ENCODE assay signal across 13 cellular contexts in genomic region chr16:14527411-14528044, GRCh38.
A peak's percentile ranks its signal among the peaks of the same experiment; 100 is the strongest.
DNase-seq lines count a peak whose midpoint lies in the region; ATAC-seq and TF ChIP-seq lines count a peak whose summit lies in the region.
"Had no signal": no experiment of that assay in that cellular context is flagged by ENCODE, and none has a peak within 500 bp of the region (broad histone marks: within the 10 kb centered on the region; RNA-seq: fewer than 3 reads in every experiment).

No MANE protein-coding gene starts in this region.

- H3K36me3 Mint-ChIP-seq in stimulated activated memory B cell treated with anti-CD40 and anti-IgM and Interleukin-4, amounts not matched to agents 10 μg/mL and 1 μg/mL and 100 μg/mL, for 72 hours, result peaks cover 26% of the 10 kb centered on the region

- ATAC-seq in Right ventricle myocardium inferior (peak; percentile 80), aorta (ENCODE audit: low FRiP score) (peak; percentile 88), GM18858 (IDR thresholded peaks at IDR 0.05; ENCODE audit: unreplicated experiment) (no peak)
- ATAC-seq in stimulated activated memory B cell treated with anti-CD40 and anti-IgM and Interleukin-4, amounts not matched to agents 10 μg/mL and 1 μg/mL and 100 μg/mL, for 72 hours, result no peak
- ATAC-seq: SK-N-SH treated with all-trans-retinoic acid at 6 μM for 48 hours had no signal

- no peak overlapping the region for H3K27ac ChIP-seq in aorta (ENCODE audit: low read depth in 1 of 2, low read length in 2 of 2)

- H3K4me3 ChIP-seq in fibroblast of mammary gland (ENCODE audit: control insufficient read depth, low read depth, low read length), result no peak overlapping the region
- no peak overlapping the region for H3K4me3 ChIP-seq in aorta (ENCODE audit: low read length in 2 of 2)

- peaks cover 21% of the 10 kb centered on the region for H3K4me1 Mint-ChIP-seq in stimulated activated memory B cell treated with anti-CD40 and anti-IgM and Interleukin-4, amounts not matched to agents 10 μg/mL and 1 μg/mL and 100 μg/mL, for 72 hours

- H3K27ac Mint-ChIP-seq in stimulated activated memory B cell treated with anti-CD40 and anti-IgM and Interleukin-4, amounts not matched to agents 10 μg/mL and 1 μg/mL and 100 μg/mL, for 72 hours, result no peak overlapping the region

- intact Hi-C loops in Right ventricle myocardium inferior (cut with DNase I), result loop anchor here (2.0 to 10.0 kb wide), 4 partner anchors 41 to 605 kb away; partner anchors contain the start of genes ERCC4 and MRTFB
- intact Hi-C loops in cardiac septum (cut with DNase I), result loop anchor here (2.0 to 5.0 kb wide), 3 partner anchors 40 to 279 kb away; no protein-coding TSS in a partner anchor
- intact Hi-C loops in aorta (cut with DNase I), result loop anchor here (2.0 to 5.0 kb wide), 4 partner anchors 227 to 605 kb away; partner anchors contain the start of gene ERCC4 (in 1 of the 2)

- no peaks in the 10 kb centered on the region for H3K9me3 Mint-ChIP-seq in stimulated activated memory B cell treated with anti-CD40 and anti-IgM and Interleukin-4, amounts not matched to agents 10 μg/mL and 1 μg/mL and 100 μg/mL, for 72 hours

- no peaks in the 10 kb centered on the region for H3K9me3 ChIP-seq in aorta (ENCODE audit: control insufficient read depth, low read length)

- DNase-seq in Right ventricle myocardium inferior (ENCODE audit: missing footprints) (no peak), cardiac septum (ENCODE audit: low spot score) (no peak), fibroblast of mammary gland (ENCODE audit: low read depth) (peak; percentile 91), myocyte (ENCODE audit: low read depth) (peak; percentile 48), aorta (no peak), superior temporal gyrus (ENCODE audit: extremely low spot score) (no peak)
- DNase-seq: ACHN; midbrain; NCI-H446; stimulated activated CD4-positive, alpha-beta T cell treated with anti-CD3 and anti-CD28 coated beads, Interleukin-1b, Interleukin-23, amount 100 ng/mL, for 48 hours had no signal

- no peaks in the 10 kb centered on the region for H3K36me3 ChIP-seq in aorta (ENCODE audit: control insufficient read depth in 1 of 2, insufficient read depth in 2 of 2, low read length in 1 of 2)

- peaks cover 2 to 4% of the 10 kb centered on the region in 2 donors for H3K4me1 ChIP-seq in aorta (ENCODE audit: control insufficient read depth in 1 of 2, insufficient read depth in 2 of 2, low read length in 2 of 2)

- no peaks in the 10 kb centered on the region for H3K27me3 Mint-ChIP-seq in stimulated activated memory B cell treated with anti-CD40 and anti-IgM and Interleukin-4, amounts not matched to agents 10 μg/mL and 1 μg/mL and 100 μg/mL, for 72 hours

- no peak overlapping the region for H3K4me3 Mint-ChIP-seq in stimulated activated memory B cell treated with anti-CD40 and anti-IgM and Interleukin-4, amounts not matched to agents 10 μg/mL and 1 μg/mL and 100 μg/mL, for 72 hours

- no peak for TF ChIP-seq CTCF in fibroblast of mammary gland (conservative IDR thresholded peaks at IDR 0.05; ENCODE audit: control insufficient read depth, insufficient read depth, low read depth, low read length)

- H3K27me3 ChIP-seq in aorta (ENCODE audit: control insufficient read depth in 1 of 2, insufficient read depth in 2 of 2, low read length in 1 of 2), result no peaks in the 10 kb centered on the region

- WGBS in aorta, 2 donors, result 26 to 28% methylated on average over 5 of the region's 5 CpGs

Comparison
In these comparisons a context has a peak if more than half of its experiments do, and no peak if none do; other contexts are left out.
1. ATAC-seq: peak in Right ventricle myocardium inferior (single experiment) and aorta (single experiment); none in GM18858 (single experiment) and stimulated activated memory B cell treated with anti-CD40 and anti-IgM and Interleukin-4, amounts not matched to agents 10 μg/mL and 1 μg/mL and 100 μg/mL, for 72 hours (single experiment).
2. DNase-seq: peak in fibroblast of mammary gland (single experiment) and myocyte (single experiment); none in Right ventricle myocardium inferior (single experiment), cardiac septum (single experiment), aorta (0 of 2) and superior temporal gyrus (single experiment).